14 cellular contexts compared by ENCODE assay signal in genomic region chr1:65813956-65814355, GRCh38. TPM values are rescaled to one million over a fixed set of nuclear protein-coding genes. Genes with fewer than 3 reads are reported as not detected.
A peak's percentile ranks its signal among the peaks of the same experiment; 100 is the strongest.
DNase-seq lines count a peak whose midpoint lies in the region; ATAC-seq and TF ChIP-seq lines count a peak whose summit lies in the region.
"Had no signal": no experiment of that assay in that cellular context is flagged by ENCODE, and none has a peak within 500 bp of the region (broad histone marks: within the 10 kb centered on the region; RNA-seq: fewer than 3 reads in every experiment).

No MANE protein-coding gene starts in this region.

- no peak for TF ChIP-seq CTCF in OCI-LY3 (IDR thresholded peaks at IDR 0.05; ENCODE audit: low read depth, low read length)
- TF ChIP-seq CTCF in fibroblast of mammary gland (conservative IDR thresholded peaks at IDR 0.05; ENCODE audit: control insufficient read depth, insufficient read depth, low read depth, low read length): no peak
- TF ChIP-seq CTCF in testis (IDR thresholded peaks at IDR 0.05): no peak

- H3K27me3 ChIP-seq in GM23248 (replicated peaks; ENCODE audit: insufficient read depth) (no peaks in the 10 kb centered on the region), OCI-LY3 (ENCODE audit: low read depth, low read length) (no peaks in the 10 kb centered on the region), testis (no peaks in the 10 kb centered on the region)
- H3K27me3 ChIP-seq: right atrium auricular region, thyroid gland had no signal

- H3K79me2 ChIP-seq in GM23248 (ENCODE audit: insufficient read depth) (peaks cover 24% of the 10 kb centered on the region; the same call in 1 of the 2 replicates), OCI-LY3 (ENCODE audit: low read length) (no peaks in the 10 kb centered on the region)

- H3K9ac ChIP-seq in GM23248 (no peak overlapping the region), OCI-LY3 (ENCODE audit: low read length) (peak overlapping the region; percentile 57)

- H3K9me3 ChIP-seq in GM23248 (ENCODE audit: low read depth) (no peaks in the 10 kb centered on the region), OCI-LY3 (ENCODE audit: insufficient read depth, low read length) (no peaks in the 10 kb centered on the region), testis (no peaks in the 10 kb centered on the region)
- H3K9me3 ChIP-seq: right atrium auricular region, thyroid gland had no signal

- no peaks in the 10 kb centered on the region for H3K9me2 ChIP-seq in GM23248 (ENCODE audit: insufficient read depth)

- H2AFZ ChIP-seq in GM23248: 0 out of 2 replicates have a peak overlapping the region, but pooled peaks have one; percentile 19
- H2AFZ ChIP-seq in OCI-LY3 (ENCODE audit: low read depth, low read length): no peak overlapping the region

- no peak for TF ChIP-seq POLR2A in testis (IDR thresholded peaks at IDR 0.05)

- H3K4me1 ChIP-seq in GM23248 (ENCODE audit: insufficient read depth) (peaks cover 48% of the 10 kb centered on the region), OCI-LY3 (ENCODE audit: low read length) (peaks cover 71% of the 10 kb centered on the region), testis (no peaks in the 10 kb centered on the region)
- H3K4me1 ChIP-seq: thyroid gland had no signal

- H3K36me3 ChIP-seq in GM23248 (ENCODE audit: low read depth): no peaks in the 10 kb centered on the region
- no peaks in the 10 kb centered on the region for H3K36me3 ChIP-seq in OCI-LY3 (replicated peaks; ENCODE audit: low read depth, low read length)
- no peaks in the 10 kb centered on the region for H3K36me3 ChIP-seq in testis (ENCODE audit: low read depth, missing control alignments)
- H3K36me3 ChIP-seq: right atrium auricular region, thyroid gland had no signal

- H3K4me3 ChIP-seq in GM23248 (no peak overlapping the region), OCI-LY3 (ENCODE audit: low read length) (0 out of 2 replicates have a peak overlapping the region, but pooled peaks have one; percentile 41), fibroblast of mammary gland (ENCODE audit: control insufficient read depth, low read depth, low read length) (no peak overlapping the region), testis (no peak overlapping the region)
- H3K4me3 ChIP-seq: right atrium auricular region, thyroid gland had no signal

- H3K27ac ChIP-seq in GM23248 (no peak overlapping the region), OCI-LY3 (ENCODE audit: low read length) (peak overlapping the region; percentile 82), testis (no peak overlapping the region)
- H3K27ac ChIP-seq: right atrium auricular region, thyroid gland had no signal

- H3F3A ChIP-seq in GM23248 (ENCODE audit: insufficient read depth): peaks cover 24% of the 10 kb centered on the region

- in situ Hi-C loops in GM23248 (cut with MboI): no loop called here

- H3K4me2 ChIP-seq in GM23248 (ENCODE audit: unreplicated experiment): peak overlapping the region; percentile 12
- peak overlapping the region; percentile 69 for H3K4me2 ChIP-seq in OCI-LY3 (ENCODE audit: low read length)

- no peak for ATAC-seq in Right ventricle myocardium superior (ENCODE audit: poor library complexity)

- WGBS in GM23248 (ENCODE audit: low coverage in 1 of 2, low lambda C conversion rate in 2 of 2, missing lambda C conversion rate in 2 of 2), 2 experiments: 71 to 80% methylated on average over 3 of the region's 3 CpGs
- WGBS in testis, 2 donors: 76 to 80% methylated on average over 3 of the region's 3 CpGs

- H4K20me1 ChIP-seq in GM23248 (ENCODE audit: insufficient read depth) (no peaks in the 10 kb centered on the region), OCI-LY3 (ENCODE audit: insufficient read depth, low read length) (no peaks in the 10 kb centered on the region)

- intact Hi-C loops in Right ventricle myocardium superior (cut with DNase I): no loop called here
- intact Hi-C loops in testis (cut with DNase I; ENCODE audit: low total_unique reads): no loop called here

- DNase-seq in DMS 273 (lab: John Stamatoyannopoulos, UW; ENCODE audit: unreplicated experiment) (peak; percentile 86), GM23248 (peak; percentile 65), fibroblast of mammary gland (ENCODE audit: low read depth) (peak; percentile 41), Right ventricle myocardium superior (no peak), NCI-H2107 (lab: John Stamatoyannopoulos, UW) (no peak), testis (no peak)
- no peak for DNase-seq in stimulated activated CD4-positive, alpha-beta T cell treated with anti-CD3 and anti-CD28 coated beads, Interleukin-12 subunit alpha, Interleukin-12 subunit beta, amount 100 ng/mL, for 4 hours
- DNase-seq: activated naive CD8-positive, alpha-beta T cell treated with anti-CD3 and anti-CD28 coated beads for 36 hours; effector CD4-positive, alpha-beta T cell; NCI-H748 treated with DMSO at 0.1 percent for 48 hours; SW 1271 had no signal

RNA-seq across cellular contexts. Expression of gene PDE4B, which starts 21.3 kb away (rescaled TPM):
- total RNA-seq in GM23248 (2014; rRNA removed; shearing (Covaris generic)): 36.2 and 36.7 TPM in 2 replicates
- 19.6 and 19.9 TPM in 2 replicates for polyA plus RNA-seq in GM23248 (2016; fragmentation: Nextera tagmentation; extraction: Ambion mirVana)
- total RNA-seq in Right ventricle myocardium superior: 10.6 TPM
- 10 to 100 TPM; 12.4 to 16.1 TPM for total RNA-seq in testis
- polyA plus RNA-seq in testis (ENCODE audit: insufficient read depth, low read depth, low replicate concordance): 11.5 TPM

Comparison
In these comparisons a context has a peak if more than half of its experiments do, and no peak if none do; other contexts are left out.
1. DNase-seq: peak in DMS 273 (single experiment), GM23248 (single experiment) and fibroblast of mammary gland (single experiment); none in Right ventricle myocardium superior (single experiment), NCI-H2107 (single experiment), testis (single experiment) and stimulated activated CD4-positive, alpha-beta T cell treated with anti-CD3 and anti-CD28 coated beads, Interleukin-12 subunit alpha, Interleukin-12 subunit beta, amount 100 ng/mL, for 4 hours (single experiment).